Comparison of ENCODE assay signal across 1 cellular context in the genomic region with DNA sequence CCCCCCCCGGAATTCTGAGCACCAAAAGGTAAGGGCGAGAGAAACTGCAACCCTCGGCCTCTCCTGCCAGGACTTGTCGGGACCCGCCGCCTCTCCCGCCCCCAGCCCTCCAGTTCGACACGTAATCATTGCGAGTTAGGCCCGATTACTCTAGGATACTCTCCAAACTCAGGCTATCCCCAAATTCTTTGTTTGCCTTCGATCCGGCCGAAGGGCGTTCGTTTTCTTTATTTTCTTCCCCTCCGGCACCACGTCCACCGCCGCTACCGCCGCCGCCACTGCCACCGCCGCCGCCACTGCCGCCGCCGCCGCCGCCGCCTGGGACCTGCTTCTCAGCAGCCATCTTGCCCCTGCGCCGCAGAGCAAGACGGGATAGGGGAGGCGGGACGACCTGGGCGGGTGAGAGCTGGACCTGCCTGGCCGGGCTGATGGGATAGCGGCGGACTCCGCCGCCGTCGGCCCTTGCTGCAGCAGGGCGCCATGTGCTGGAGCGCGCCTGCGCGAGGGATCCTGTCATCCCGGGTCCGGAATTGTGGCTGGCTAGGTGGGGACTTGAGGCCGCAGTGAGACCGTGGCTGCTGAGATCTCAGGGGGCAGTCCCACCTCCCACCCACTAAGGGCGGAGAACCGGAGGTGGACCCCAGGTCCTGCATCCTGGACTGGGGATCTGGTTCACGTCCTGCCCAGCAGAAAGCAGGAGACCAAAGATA.
A peak's percentile ranks its signal among the peaks of the same experiment; 100 is the strongest.
TF ChIP-seq lines count a peak whose summit lies in the region.

Gene SRP68 (minus strand): TSS at position 369 of the 710 bp plus-strand sequence. CDS start 26 bp downstream, at position 343.

TF ChIP-seq in HepG2, 621 proteins besides CTCF, POLR2A, EP300 and RAD21 (continued from another document and continues in another):
- TF ChIP-seq, protein P1, sequence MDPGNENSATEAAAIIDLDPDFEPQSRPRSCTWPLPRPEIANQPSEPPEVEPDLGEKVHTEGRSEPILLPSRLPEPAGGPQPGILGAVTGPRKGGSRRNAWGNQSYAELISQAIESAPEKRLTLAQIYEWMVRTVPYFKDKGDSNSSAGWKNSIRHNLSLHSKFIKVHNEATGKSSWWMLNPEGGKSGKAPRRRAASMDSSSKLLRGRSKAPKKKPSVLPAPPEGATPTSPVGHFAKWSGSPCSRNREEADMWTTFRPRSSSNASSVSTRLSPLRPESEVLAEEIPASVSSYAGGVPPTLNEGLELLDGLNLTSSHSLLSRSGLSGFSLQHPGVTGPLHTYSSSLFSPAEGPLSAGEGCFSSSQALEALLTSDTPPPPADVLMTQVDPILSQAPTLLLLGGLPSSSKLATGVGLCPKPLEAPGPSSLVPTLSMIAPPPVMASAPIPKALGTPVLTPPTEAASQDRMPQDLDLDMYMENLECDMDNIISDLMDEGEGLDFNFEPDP (CRISPR knock-in tag; conservative IDR thresholded peaks at IDR 0.05) = no peak
- TF ChIP-seq RBM22 (optimal IDR thresholded peaks at IDR 0.05; ENCODE audit: low read length) = no peak
- no peak for TF ChIP-seq ZNF256 (CRISPR knock-in tag; conservative IDR thresholded peaks at IDR 0.05)
- TF ChIP-seq HOXA9 (CRISPR knock-in tag; IDR thresholded peaks at IDR 0.05; ENCODE audit: borderline replicate concordance) = peak; percentile 96; the same call in 1 of the 2 replicates
- no peak for TF ChIP-seq PAF1 (CRISPR knock-in tag; IDR thresholded peaks at IDR 0.05)
- TF ChIP-seq REL (CRISPR knock-in tag; conservative IDR thresholded peaks at IDR 0.05) = peak; percentile 91
- peak; percentile 74; the same call in 1 of the 2 replicates for TF ChIP-seq ZNF674 (CRISPR knock-in tag; IDR thresholded peaks at IDR 0.05; ENCODE audit: low read depth)
- TF ChIP-seq SP1 (IDR thresholded peaks at IDR 0.05) = no peak
- peak; percentile 90 for TF ChIP-seq SP1 (CRISPR knock-in tag; IDR thresholded peaks at IDR 0.05)
- 0 out of 2 replicates have a peak, but pooled peaks have one; percentile 58 for TF ChIP-seq ZNF451 (CRISPR knock-in tag; IDR thresholded peaks at IDR 0.05)
- peak; percentile 95 for TF ChIP-seq HNF1B (CRISPR knock-in tag; IDR thresholded peaks at IDR 0.05)
- no peak for TF ChIP-seq RFX3 (CRISPR knock-in tag; IDR thresholded peaks at IDR 0.05)
- peak; percentile 99 for TF ChIP-seq ARNT2 (CRISPR knock-in tag; IDR thresholded peaks at IDR 0.05; ENCODE audit: low read depth)
- TF ChIP-seq NFYB (CRISPR knock-in tag; IDR thresholded peaks at IDR 0.05) = peak; percentile 51; the same call in 1 of the 2 replicates
- TF ChIP-seq MIXL1 (CRISPR knock-in tag; IDR thresholded peaks at IDR 0.05) = peak; percentile 83
- 0 out of 2 replicates have a peak, but pooled peaks have one; percentile 88 for TF ChIP-seq ZNF234 (CRISPR knock-in tag; conservative IDR thresholded peaks at IDR 0.05)
- no peak for TF ChIP-seq ZC3H4 (CRISPR knock-in tag; IDR thresholded peaks at IDR 0.05; ENCODE audit: borderline replicate concordance)
- TF ChIP-seq FOSL1 (CRISPR knock-in tag; IDR thresholded peaks at IDR 0.05; ENCODE audit: borderline replicate concordance) = no peak
- TF ChIP-seq, protein P2, sequence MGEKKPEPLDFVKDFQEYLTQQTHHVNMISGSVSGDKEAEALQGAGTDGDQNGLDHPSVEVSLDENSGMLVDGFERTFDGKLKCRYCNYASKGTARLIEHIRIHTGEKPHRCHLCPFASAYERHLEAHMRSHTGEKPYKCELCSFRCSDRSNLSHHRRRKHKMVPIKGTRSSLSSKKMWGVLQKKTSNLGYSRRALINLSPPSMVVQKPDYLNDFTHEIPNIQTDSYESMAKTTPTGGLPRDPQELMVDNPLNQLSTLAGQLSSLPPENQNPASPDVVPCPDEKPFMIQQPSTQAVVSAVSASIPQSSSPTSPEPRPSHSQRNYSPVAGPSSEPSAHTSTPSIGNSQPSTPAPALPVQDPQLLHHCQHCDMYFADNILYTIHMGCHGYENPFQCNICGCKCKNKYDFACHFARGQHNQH (CRISPR knock-in tag; IDR thresholded peaks at IDR 0.05) = peak; percentile 89
- TF ChIP-seq NR1H2 (CRISPR knock-in tag; IDR thresholded peaks at IDR 0.05; ENCODE audit: borderline replicate concordance, low read depth) = peak; percentile 83; the same call in 1 of the 2 replicates
- TF ChIP-seq ZBTB7B (CRISPR knock-in tag; IDR thresholded peaks at IDR 0.05) = no peak
- TF ChIP-seq CCAR2 (optimal IDR thresholded peaks at IDR 0.05; ENCODE audit: low read depth, low read length) = no peak
- peak; percentile 92 for TF ChIP-seq ZNF407 (CRISPR knock-in tag; IDR thresholded peaks at IDR 0.05; ENCODE audit: not compliant biosample characterization)
- peak; percentile 90; the same call in 1 of the 2 replicates for TF ChIP-seq NFKB2 (CRISPR knock-in tag; IDR thresholded peaks at IDR 0.05; ENCODE audit: borderline replicate concordance)
- 0 out of 2 replicates have a peak, but pooled peaks have one; percentile 19 for TF ChIP-seq ZNF773 (CRISPR knock-in tag; IDR thresholded peaks at IDR 0.05; ENCODE audit: borderline replicate concordance)
- no peak for TF ChIP-seq MIER2 (CRISPR knock-in tag; IDR thresholded peaks at IDR 0.05)
- no peak for TF ChIP-seq HMGA1 (CRISPR knock-in tag; conservative IDR thresholded peaks at IDR 0.05)
- TF ChIP-seq TEAD2 (CRISPR knock-in tag; IDR thresholded peaks at IDR 0.05) = 0 out of 2 replicates have a peak, but pooled peaks have one; percentile 32
- TF ChIP-seq ZNF770 (CRISPR knock-in tag; IDR thresholded peaks at IDR 0.05) = peak; percentile 55; the same call in 1 of the 2 replicates
- TF ChIP-seq ZNF281 (CRISPR knock-in tag; IDR thresholded peaks at IDR 0.05; ENCODE audit: borderline replicate concordance) = peak; percentile 59; the same call in 1 of the 2 replicates
- peak; percentile 62 for TF ChIP-seq PAXIP1 (CRISPR knock-in tag; conservative IDR thresholded peaks at IDR 0.05)
- 0 out of 2 replicates have a peak, but pooled peaks have one; percentile 4 for TF ChIP-seq ZNF260 (CRISPR knock-in tag; IDR thresholded peaks at IDR 0.05; ENCODE audit: borderline replicate concordance, low read depth)
